ENCODE assay signal across 11 cellular contexts in genomic region chr1:17629460-17629859, GRCh38.
DNase-seq lines count a peak whose midpoint lies in the region; ATAC-seq, FAIRE-seq and TF ChIP-seq lines count a peak whose summit lies in the region.
"Had no signal": no experiment of that assay in that cellular context is flagged by ENCODE, and none has a peak within 500 bp of the region (broad histone marks: within the 10 kb centered on the region; RNA-seq: fewer than 3 reads in every experiment).

No MANE protein-coding gene starts in this region.

- H3K27me3 ChIP-seq in cardiac muscle cell (no peaks in the 10 kb centered on the region), GM12878 (replicated peaks in 1 of 2; ENCODE audit: control insufficient read depth in 2 of 2, insufficient read depth in 2 of 2, low read length in 1 of 2) (no peaks in the 10 kb centered on the region; a peak in 2 of 4 replicates), HepG2 (ENCODE audit: control insufficient read depth in 1 of 2, insufficient read depth in 2 of 2, low read length in 2 of 2) (no peaks in the 10 kb centered on the region), aorta (ENCODE audit: control insufficient read depth in 1 of 2, insufficient read depth in 2 of 2, low read length in 1 of 2) (no peaks in the 10 kb centered on the region), dorsolateral prefrontal cortex (no peaks in the 10 kb centered on the region)

- no peak for FAIRE-seq in GM12878 (lab: Jason Lieb, UNC)
- FAIRE-seq in HepG2 (lab: Jason Lieb, UNC) = no peak

- no peaks in the 10 kb centered on the region for H3K79me2 ChIP-seq in GM12878 (ENCODE audit: control insufficient read depth, insufficient read depth, low read length)
- no peaks in the 10 kb centered on the region for H3K79me2 ChIP-seq in HepG2 (ENCODE audit: insufficient read depth, low read length)

- H3K4me2 ChIP-seq in GM12878 (ENCODE audit: control insufficient read depth, insufficient read depth) (no peak overlapping the region), HepG2 (ENCODE audit: low read depth, low read length) (no peak overlapping the region)

- H4K20me1 ChIP-seq in GM12878 (ENCODE audit: control insufficient read depth, insufficient read depth) = no peaks in the 10 kb centered on the region
- no peaks in the 10 kb centered on the region; the same call in 1 of the 2 replicates for H4K20me1 ChIP-seq in HepG2 (ENCODE audit: insufficient read depth, low read length)

- DNase-seq in cardiac muscle cell (ENCODE audit: low read depth in 1 of 2, low spot score in 1 of 2) = no peak
- DNase-seq in Right ventricle myocardium superior = no peak
- no peak for DNase-seq in GM12878 (ENCODE audit: low read depth, low spot score)
- no peak for DNase-seq in HepG2 (ENCODE audit: low spot score)
- peak in 1 of 2 donors; percentile 77 for DNase-seq in aorta
- no peak for DNase-seq in nucleus accumbens (lab: John Stamatoyannopoulos, UW)
- DNase-seq in dorsolateral prefrontal cortex = no peak
- DNase-seq: NCI-H146 had no signal

- CTCF ChIA-PET in GM12878 (lab: Yijun Ruan, JAX) = no interaction called here
- CTCF ChIA-PET in HepG2 (lab: Yijun Ruan, JAX; ENCODE audit: low intra/inter-chr PET ratio, low total read pairs) = no interaction called here

- H3K4me3 ChIP-seq in cardiac muscle cell (no peak overlapping the region), GM12878 (no peak overlapping the region), HepG2 (replicated peaks in 1 of 3; ENCODE audit: insufficient read depth in 1 of 3, low read depth in 2 of 3, low read length in 3 of 3) (no peak overlapping the region), aorta (ENCODE audit: low read length in 2 of 2) (no peak overlapping the region), dorsolateral prefrontal cortex (no peak overlapping the region)

- no peaks in the 10 kb centered on the region for H3K9me3 ChIP-seq in cardiac muscle cell (ENCODE audit: low read depth)
- no peaks in the 10 kb centered on the region for H3K9me3 ChIP-seq in GM12878 (replicated peaks; ENCODE audit: control insufficient read depth, insufficient read depth, low read length)
- no peaks in the 10 kb centered on the region for H3K9me3 ChIP-seq in HepG2 (ENCODE audit: low read length)
- H3K9me3 ChIP-seq in aorta (ENCODE audit: control insufficient read depth, low read length) = no peaks in the 10 kb centered on the region

- TF ChIP-seq CTCF in cardiac muscle cell (IDR thresholded peaks at IDR 0.05; ENCODE audit: low read depth, low read length) (peak; percentile 8), GM12878 (IDR thresholded peaks at IDR 0.05 in 2 of 3, conservative IDR thresholded peaks at IDR 0.05 in 1 of 3; ENCODE audit: control insufficient read depth in 2 of 3, extremely low read depth in 1 of 3, insufficient read depth in 1 of 3, low read depth in 3 of 3, low read length in 3 of 3) (0 out of 6 replicates have a peak, but pooled peaks of 2 of the 3 experiments have one; percentile 15 to 21), HepG2 (CRISPR knock-in tag; IDR thresholded peaks at IDR 0.05) (peak; percentile 59), dorsolateral prefrontal cortex (IDR thresholded peaks at IDR 0.05 in 54 of 56, conservative IDR thresholded peaks at IDR 0.05 in 2 of 56; ENCODE audit: low read depth in 1 of 56, partially characterized antibody in 56 of 56) (peak in 14 of 56 donors; percentile 10 to 34 (median 18))

- no peak overlapping the region for H2AFZ ChIP-seq in GM12878 (ENCODE audit: control insufficient read depth, low read depth, low read length)
- H2AFZ ChIP-seq in HepG2 (ENCODE audit: low read length) = no peak overlapping the region

- TF ChIP-seq RAD21 in GM12878 (IDR thresholded peaks at IDR 0.05; ENCODE audit: insufficient read depth, low read depth, low read length) (no peak), HepG2 (CRISPR knock-in tag; IDR thresholded peaks at IDR 0.05) (no peak)

- intact Hi-C loops in Right ventricle myocardium superior (cut with DNase I) = no loop called here
- intact Hi-C loops in GM12878 (cut with micrococcal nuclease; ENCODE audit: unreplicated experiment) = no loop called here
- intact Hi-C loops in HepG2 (cut with micrococcal nuclease; ENCODE audit: unreplicated experiment) = no loop called here
- intact Hi-C loops in aorta (cut with DNase I) = loop anchor here in 1 of 2 donors (5.0 kb wide), 2 partner anchors 42 to 77 kb away; no protein-coding TSS in a partner anchor
- intact Hi-C loops in dorsolateral prefrontal cortex (cut with DNase I) = no loop called here

- H3K9ac ChIP-seq in GM12878 (ENCODE audit: control insufficient read depth, insufficient read depth, low read length) = no peak overlapping the region
- no peak overlapping the region for H3K9ac ChIP-seq in HepG2 (ENCODE audit: insufficient read depth, low read depth, low read length)

- POLR2A ChIA-PET in GM12878 (lab: Charles Lee) = no interaction called here
- POLR2A ChIA-PET in HepG2 (lab: Yijun Ruan, JAX) = interaction anchor here (1.2 kb wide), 1 partner anchor 55 kb away, joined by 3 read pairs; no protein-coding TSS in a partner anchor

- in situ Hi-C loops in GM12878 (cut with MboI) = no loop called here
- in situ Hi-C loops in HepG2 (cut with HindIII; ENCODE audit: extremely low pct_ligation_motif_present, low pct_unique_long_range_greater_than_20kb) = no loop called here

- BruUV-seq in GM12878 (replicated peaks; lab: Mats Ljungman, UMichigan) (no TSS peak), HepG2 (replicated peaks; lab: Mats Ljungman, UMichigan) (no TSS peak)

- RAD21 ChIA-PET in GM12878 (lab: Charles Lee; ENCODE audit: unreplicated experiment) = no interaction called here

- SMC1A ChIA-PET in GM12878 (lab: Charles Lee; ENCODE audit: uncharacterized antibody, unreplicated experiment) = no interaction called here

- WGBS in GM12878 (ENCODE audit: insufficient coverage, insufficient replicate concordance, low lambda C conversion rate, missing lambda C conversion rate) = 40% methylated on average over 11 of the region's 11 CpGs
- 98% methylated on average over 5 of the region's 11 CpGs for WGBS in HepG2 (ENCODE audit: low lambda C conversion rate)
- 45 to 47% methylated on average over 11 of the region's 11 CpGs for WGBS in aorta, 2 donors

- no peak for TF ChIP-seq EP300 in GM12878 (IDR thresholded peaks at IDR 0.05; ENCODE audit: borderline replicate concordance in 1 of 2, control insufficient read depth in 1 of 2, low read depth in 2 of 2, low read length in 2 of 2)
- no peak for TF ChIP-seq EP300 in HepG2 (IDR thresholded peaks at IDR 0.05; ENCODE audit: low read depth in 2 of 2, low read length in 2 of 2)
- no peak for TF ChIP-seq EP300 in HepG2 (CRISPR knock-in tag; IDR thresholded peaks at IDR 0.05; ENCODE audit: borderline replicate concordance)

- H3K27ac ChIP-seq in cardiac muscle cell = no peak overlapping the region
- H3K27ac ChIP-seq in GM12878 (ENCODE audit: control insufficient read depth, insufficient read depth) = no peak overlapping the region
- H3K27ac ChIP-seq in HepG2 (ENCODE audit: extremely low read length, insufficient read depth, low read length) = no peak overlapping the region
- peak overlapping the region; percentile 72 to 76 for H3K27ac ChIP-seq in aorta (ENCODE audit: low read depth in 1 of 2, low read length in 2 of 2)
- peak overlapping the region in 23 of 59 donors; percentile 8 to 75 (median 50) for H3K27ac ChIP-seq in dorsolateral prefrontal cortex
- H3K27ac ChIP-seq: C4-2B, epithelial cell of prostate had no signal

- peaks cover under 1% of the 10 kb centered on the region for H3K36me3 ChIP-seq in cardiac muscle cell
- H3K36me3 ChIP-seq in GM12878 (ENCODE audit: control insufficient read depth in 2 of 2, insufficient read depth in 2 of 2, low read length in 1 of 2) = no peaks in the 10 kb centered on the region
- peaks cover 69 to 85% of the 10 kb centered on the region in 2 experiments for H3K36me3 ChIP-seq in HepG2 (replicated peaks in 1 of 2; ENCODE audit: control insufficient read depth in 1 of 2, insufficient read depth in 2 of 2, low read length in 2 of 2)
- H3K36me3 ChIP-seq in aorta (ENCODE audit: control insufficient read depth in 1 of 2, insufficient read depth in 2 of 2, low read length in 1 of 2) = peaks cover 0 to 13% of the 10 kb centered on the region in 2 donors

- ATAC-seq in Right ventricle myocardium superior (ENCODE audit: poor library complexity) (no peak), GM12878 (no peak), HepG2 (peak; percentile 43), aorta (ENCODE audit: low FRiP score) (peak; percentile 1), GM19455 (IDR thresholded peaks at IDR 0.05; ENCODE audit: unreplicated experiment) (no peak)

- H3K4me1 ChIP-seq in cardiac muscle cell (ENCODE audit: low read depth) = no peaks in the 10 kb centered on the region
- no peaks in the 10 kb centered on the region for H3K4me1 ChIP-seq in GM12878 (ENCODE audit: control insufficient read depth, insufficient read depth, low read length)
- H3K4me1 ChIP-seq in HepG2 (ENCODE audit: insufficient read depth, low read length) = no peaks in the 10 kb centered on the region
- H3K4me1 ChIP-seq in aorta (ENCODE audit: control insufficient read depth in 1 of 2, insufficient read depth in 2 of 2, low read length in 2 of 2) = no peaks in the 10 kb centered on the region

- TF ChIP-seq POLR2A in GM12878 (IDR thresholded peaks at IDR 0.05; ENCODE audit: low read depth, low read length) (no peak), HepG2 (IDR thresholded peaks at IDR 0.05; ENCODE audit: insufficient read depth in 1 of 2, low read depth in 2 of 2, low read length in 2 of 2) (no peak)

TF ChIP-seq in GM12878, 131 proteins besides CTCF, POLR2A, EP300 and RAD21 (continues in another document):
- no peak for TF ChIP-seq POLR2AphosphoS2 (IDR thresholded peaks at IDR 0.05; ENCODE audit: low read depth, low read length)
- no peak for TF ChIP-seq YY1 (IDR thresholded peaks at IDR 0.05; ENCODE audit: low read depth, low read length)

TF ChIP-seq in HepG2, 621 proteins besides CTCF, POLR2A, EP300 and RAD21:
- TF ChIP-seq STAG1 (CRISPR knock-in tag; IDR thresholded peaks at IDR 0.05) (peak; percentile 50), SMC3 (IDR thresholded peaks at IDR 0.05; ENCODE audit: low read length) (0 out of 2 replicates have a peak, but pooled peaks have one; percentile 2), HOMEZ (CRISPR knock-in tag; IDR thresholded peaks at IDR 0.05; ENCODE audit: low read depth) (no peak)

Comparison
In these comparisons a context has a peak if more than half of its experiments do, and no peak if none do; other contexts are left out.
1. H3K27ac ChIP-seq: peak in aorta (2 of 2); none in cardiac muscle cell (single experiment), GM12878 (single experiment) and HepG2 (single experiment).
2. ATAC-seq: peak in HepG2 (single experiment) and aorta (single experiment); none in Right ventricle myocardium superior (single experiment), GM12878 (single experiment) and GM19455 (single experiment).